Comparison of ENCODE assay signal across 8 cellular contexts in the genomic region with DNA sequence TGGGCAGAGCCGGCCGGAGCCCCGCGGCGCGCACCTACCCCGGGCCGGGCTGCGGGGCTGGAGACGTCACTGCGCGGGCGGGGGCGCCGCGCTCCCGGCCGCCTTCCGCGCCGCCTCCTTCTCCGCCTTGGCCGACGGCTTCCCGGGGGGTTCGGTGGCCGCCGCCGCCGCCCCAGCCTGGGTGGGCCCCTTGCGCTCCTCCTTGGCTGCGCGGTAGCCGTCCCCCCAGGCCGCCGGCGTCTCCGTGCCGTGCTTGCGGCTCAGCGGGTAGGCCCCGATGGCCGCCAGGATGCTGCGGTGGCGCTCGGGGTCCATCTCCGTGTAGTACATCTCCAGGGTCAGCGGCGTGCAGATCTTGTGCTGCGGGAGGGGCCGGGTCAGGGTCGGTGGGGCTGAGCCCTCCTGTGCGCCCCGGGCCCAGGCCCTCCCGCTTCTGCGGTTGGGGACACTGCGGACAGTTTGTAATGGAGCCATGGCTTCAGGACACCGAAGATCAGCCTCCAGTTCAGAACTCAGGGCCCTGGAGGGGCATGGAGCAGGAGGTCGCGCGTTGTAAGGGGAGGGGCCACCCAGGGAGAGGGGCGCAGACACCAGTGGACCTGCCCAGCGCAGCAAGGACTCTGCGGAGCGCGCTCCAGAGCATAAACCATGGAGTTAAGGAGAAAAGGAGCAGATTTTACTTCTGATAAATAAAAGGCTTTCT. TPM values are rescaled to one million over a fixed set of nuclear protein-coding genes. Genes with fewer than 3 reads are reported as not detected.
A peak's percentile ranks its signal among the peaks of the same experiment; 100 is the strongest.
DNase-seq lines count a peak whose midpoint lies in the region; ATAC-seq, FAIRE-seq and TF ChIP-seq lines count a peak whose summit lies in the region.
"Had no signal": no experiment of that assay in that cellular context is flagged by ENCODE, and none has a peak within 500 bp of the region (broad histone marks: within the 10 kb centered on the region; RNA-seq: fewer than 3 reads in every experiment).

No MANE protein-coding gene starts in this region.

- no peak for DNase-seq in ascending aorta (ENCODE audit: low spot score in 2 of 2)
- no peak for DNase-seq in small intestine
- DNase-seq in RKO (ENCODE audit: low spot score), result no peak

- no peaks in the 10 kb centered on the region for H3K36me3 ChIP-seq in HUES48 (ENCODE audit: control insufficient read depth, insufficient read depth, low read length)
- H3K36me3 ChIP-seq in ascending aorta, result no peaks in the 10 kb centered on the region
- no peaks in the 10 kb centered on the region for H3K36me3 ChIP-seq in iPS-18a (ENCODE audit: control insufficient read depth, low read depth, low read length)
- no peaks in the 10 kb centered on the region for H3K36me3 ChIP-seq in small intestine (ENCODE audit: control insufficient read depth in 2 of 2, insufficient read depth in 2 of 2, low read length in 2 of 2)

- intact Hi-C loops in ascending aorta (cut with DNase I), result loop anchor here (10.0 kb wide), 1 partner anchor 189 kb away; no protein-coding TSS in a partner anchor

- H3K9me3 ChIP-seq in HUES48 (ENCODE audit: control insufficient read depth, insufficient read depth, low read length), result no peaks in the 10 kb centered on the region
- no peaks in the 10 kb centered on the region for H3K9me3 ChIP-seq in ascending aorta
- H3K9me3 ChIP-seq in iPS-18a (ENCODE audit: control insufficient read depth, low read depth, low read length), result no peaks in the 10 kb centered on the region
- H3K9me3 ChIP-seq in small intestine (ENCODE audit: control insufficient read depth, low read depth), result no peaks in the 10 kb centered on the region

- no peak for FAIRE-seq in small intestine (lab: Jason Lieb, UNC)
- FAIRE-seq: endometrium had no signal

- 6 to 9% (median 8%) methylated on average over 40 to 66 of the region's 66 CpGs for WGBS in small intestine, 3 donors

- H3K9ac ChIP-seq in HUES48 (ENCODE audit: low read depth, low read length) (no peak overlapping the region), iPS-18a (ENCODE audit: low read length) (no peak overlapping the region)

- H3K4me1 ChIP-seq in HUES48 (ENCODE audit: control insufficient read depth, insufficient read depth, low read length) (peaks cover 15% of the 10 kb centered on the region), ascending aorta (peaks cover 8 to 11% of the 10 kb centered on the region in 2 donors), iPS-18a (ENCODE audit: control insufficient read depth, low read depth, low read length) (no peaks in the 10 kb centered on the region), small intestine (ENCODE audit: control insufficient read depth in 2 of 2, insufficient read depth in 1 of 2, low read depth in 1 of 2, low read length in 1 of 2) (peaks cover 0 to 3% of the 10 kb centered on the region in 2 donors)

- ATAC-seq in GM18907 (IDR thresholded peaks at IDR 0.05; ENCODE audit: unreplicated experiment) (no peak), GM21515 (IDR thresholded peaks at IDR 0.05; ENCODE audit: unreplicated experiment) (no peak)

- H3K4me3 ChIP-seq in HUES48 (ENCODE audit: low read depth, low read length) (peak overlapping the region; percentile 60), ascending aorta (peak overlapping the region; percentile 44 to 61), iPS-18a (ENCODE audit: low read length) (peak overlapping the region; percentile 44), small intestine (ENCODE audit: low read depth in 1 of 2, low read length in 2 of 2) (peak overlapping the region; percentile 28 to 41)

- peaks cover 56% of the 10 kb centered on the region for H3K27me3 ChIP-seq in HUES48 (ENCODE audit: control insufficient read depth, insufficient read depth, low read length)
- H3K27me3 ChIP-seq in ascending aorta, result peaks cover 19% of the 10 kb centered on the region
- H3K27me3 ChIP-seq in iPS-18a (ENCODE audit: control insufficient read depth, insufficient read depth, low read length), result peaks cover 59% of the 10 kb centered on the region
- H3K27me3 ChIP-seq in small intestine (ENCODE audit: control insufficient read depth in 2 of 2, insufficient read depth in 2 of 2, low read length in 2 of 2), result peaks cover 3 to 31% of the 10 kb centered on the region in 2 donors

- no peak for TF ChIP-seq CTCF in ascending aorta (IDR thresholded peaks at IDR 0.05)

- H3K27ac ChIP-seq in HUES48 (ENCODE audit: low read depth, low read length), result no peak overlapping the region
- no peak overlapping the region for H3K27ac ChIP-seq in ascending aorta
- H3K27ac ChIP-seq in iPS-18a (ENCODE audit: low read length), result no peak overlapping the region
- H3K27ac ChIP-seq in small intestine (ENCODE audit: low read depth in 1 of 2, low read length in 1 of 2), result no peak overlapping the region

RNA-seq across cellular contexts. Expression of a gene that starts 10.8 kb away (rescaled TPM):
- total RNA-seq in ascending aorta, result not detected
- polyA plus RNA-seq in small intestine, result 1 to 10 TPM in 1 of 3 donors, not detected in 2; 3.0 TPM

RNA-seq across cellular contexts. Expression of a gene that starts 17.2 kb away (rescaled TPM):
- 51.8 TPM for total RNA-seq in ascending aorta
- 10 to 100 TPM; 43.8 to 61.5 (median 53.9) TPM for polyA plus RNA-seq in small intestine

RNA-seq across cellular contexts. Expression of a gene that starts 17.2 kb away (rescaled TPM):
- total RNA-seq in ascending aorta, result 72.4 TPM
- polyA plus RNA-seq in small intestine, result 100 to 1,000 TPM in 2 of 3 donors, 10 to 100 TPM in 1; 43.1 to 173 (median 126) TPM

RNA-seq across cellular contexts. Expression of a gene that starts 21.3 kb away (rescaled TPM):
- total RNA-seq in ascending aorta, result not detected
- 1,000 to 10,000 TPM in 2 of 3 donors, 100 to 1,000 TPM in 1; 284 to 2,052 (median 1,424) TPM for polyA plus RNA-seq in small intestine

RNA-seq across cellular contexts. Expression of a gene that starts 31.9 kb away (rescaled TPM):
- 38.5 TPM for total RNA-seq in ascending aorta
- polyA plus RNA-seq in small intestine, result 100 to 1,000 TPM in 2 of 3 donors, 10 to 100 TPM in 1; 89.8 to 320 (median 240) TPM
